ENCODE assay signal across 19 cellular contexts in the genomic region with DNA sequence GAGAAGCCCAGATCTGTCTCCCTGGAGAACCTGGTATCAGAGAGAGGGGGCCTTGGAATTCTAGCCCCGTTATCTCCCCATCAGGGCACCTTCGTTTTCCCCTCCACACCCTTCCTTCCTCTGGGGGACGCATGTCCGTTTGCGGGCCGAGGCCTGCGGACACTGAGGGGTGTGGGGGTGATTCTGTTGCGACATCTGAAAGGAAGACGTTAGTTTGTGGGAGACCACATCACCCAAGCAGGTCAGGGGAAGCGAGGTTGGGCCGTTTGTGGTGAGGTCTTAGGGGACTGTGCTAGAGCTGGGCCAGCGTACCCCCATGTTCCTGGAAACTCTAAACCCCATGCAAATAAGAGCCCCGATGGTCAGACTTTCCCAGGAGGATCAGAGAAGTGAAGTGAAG. TPM values are rescaled to one million over a fixed set of nuclear protein-coding genes. Genes with fewer than 3 reads are reported as not detected.
DNase-seq lines count a peak whose midpoint lies in the region; ATAC-seq, FAIRE-seq and TF ChIP-seq lines count a peak whose summit lies in the region.
"Had no signal": no experiment of that assay in that cellular context is flagged by ENCODE, and none has a peak within 500 bp of the region (broad histone marks: within the 10 kb centered on the region; RNA-seq: fewer than 3 reads in every experiment).

No MANE protein-coding gene starts in this region.

- TF ChIP-seq EP300 in HepG2 (IDR thresholded peaks at IDR 0.05; ENCODE audit: low read depth in 2 of 2, low read length in 2 of 2) (no peak), HepG2 (CRISPR knock-in tag; IDR thresholded peaks at IDR 0.05; ENCODE audit: borderline replicate concordance) (no peak)

- H3K4me3 Mint-ChIP-seq in CD8-positive, alpha-beta memory T cell: peak overlapping the region in 6 of 7 donors; percentile 23 to 80 (median 67)

- H3F3A ChIP-seq in PC-9 (ENCODE audit: insufficient read depth, low read depth): peaks cover 25% of the 10 kb centered on the region; the same call in 1 of the 2 replicates

- H2AFZ ChIP-seq in HepG2 (ENCODE audit: low read length): no peak overlapping the region
- H2AFZ ChIP-seq in PC-9: no peak overlapping the region

- TF ChIP-seq CTCF in HepG2 (CRISPR knock-in tag; IDR thresholded peaks at IDR 0.05): no peak
- no peak for TF ChIP-seq CTCF in PC-9 (conservative IDR thresholded peaks at IDR 0.05)
- TF ChIP-seq CTCF in lower leg skin (IDR thresholded peaks at IDR 0.05): no peak

- H3K9me3 ChIP-seq in CD8-positive, alpha-beta memory T cell (ENCODE audit: low read length): no peaks in the 10 kb centered on the region
- H3K9me3 ChIP-seq in HepG2 (ENCODE audit: low read length) (no peaks in the 10 kb centered on the region), PC-9 (ENCODE audit: insufficient read depth, low read depth) (no peaks in the 10 kb centered on the region)
- H3K9me3 ChIP-seq: heart right ventricle, left ventricle myocardium inferior had no signal

- H4K20me1 ChIP-seq in HepG2 (ENCODE audit: insufficient read depth, low read length): no peaks in the 10 kb centered on the region
- H4K20me1 ChIP-seq in PC-9 (ENCODE audit: insufficient read depth): no peaks in the 10 kb centered on the region

- TF ChIP-seq RAD21 in HepG2 (CRISPR knock-in tag; IDR thresholded peaks at IDR 0.05): no peak

- H3K27me3 ChIP-seq in CD8-positive, alpha-beta memory T cell (ENCODE audit: insufficient read depth, low read length, poor library complexity, severe bottlenecking): no peaks in the 10 kb centered on the region
- H3K27me3 ChIP-seq in HepG2 (ENCODE audit: control insufficient read depth in 1 of 2, insufficient read depth in 2 of 2, low read length in 2 of 2) (no peaks in the 10 kb centered on the region), PC-9 (ENCODE audit: insufficient read depth, low read depth) (no peaks in the 10 kb centered on the region)

- no peaks in the 10 kb centered on the region for H3K9me3 Mint-ChIP-seq in CD8-positive, alpha-beta memory T cell

- CTCF ChIA-PET in CD8-positive, alpha-beta memory T cell (lab: Charles Lee): interaction anchor here (0.9 to 1.5 kb wide), 2 partner anchors 11 to 29 kb away, joined by 3 to 5 read pairs; no protein-coding TSS in a partner anchor
- CTCF ChIA-PET in HepG2 (lab: Yijun Ruan, JAX; ENCODE audit: low intra/inter-chr PET ratio, low total read pairs): no interaction called here
- CTCF ChIA-PET in PC-9 (lab: Charles Lee): no interaction called here

- FAIRE-seq in HepG2 (lab: Jason Lieb, UNC): no peak
- FAIRE-seq: bronchial epithelial cell had no signal

- no TSS peak for BruUV-seq in HepG2 (replicated peaks; lab: Mats Ljungman, UMichigan)
- no TSS peak for BruUV-seq in PC-9 (replicated peaks; lab: Mats Ljungman, UMichigan)

- 41% methylated on average over 12 of the region's 13 CpGs for WGBS in HepG2 (ENCODE audit: low lambda C conversion rate)
- WGBS in lower leg skin, 2 donors: 73 to 85% methylated on average over 13 of the region's 13 CpGs

- H3K4me1 ChIP-seq in CD8-positive, alpha-beta memory T cell (ENCODE audit: insufficient read depth, low read length): peaks cover 21% of the 10 kb centered on the region
- H3K4me1 ChIP-seq in HepG2 (ENCODE audit: insufficient read depth, low read length) (peaks cover 24% of the 10 kb centered on the region), PC-9 (replicated peaks; ENCODE audit: insufficient read depth) (peaks cover 22% of the 10 kb centered on the region)
- H3K4me1 ChIP-seq: left ventricle myocardium inferior had no signal

- H3K27ac ChIP-seq in CD8-positive, alpha-beta memory T cell (ENCODE audit: low read depth, low read length): no peak overlapping the region
- no peak overlapping the region for H3K27ac ChIP-seq in HepG2 (ENCODE audit: extremely low read length, insufficient read depth, low read length)
- no peak overlapping the region for H3K27ac ChIP-seq in PC-9
- H3K27ac ChIP-seq: left ventricle myocardium inferior had no signal

- H3K79me2 ChIP-seq in HepG2 (ENCODE audit: insufficient read depth, low read length) (no peaks in the 10 kb centered on the region), PC-9 (ENCODE audit: low read depth) (no peaks in the 10 kb centered on the region)

- intact Hi-C loops in HepG2 (cut with micrococcal nuclease; ENCODE audit: unreplicated experiment) (no loop called here), PC-9 (cut with micrococcal nuclease; ENCODE audit: unreplicated experiment) (no loop called here), lower leg skin (cut with DNase I; ENCODE audit: low total_unique reads) (no loop called here)

- no peaks in the 10 kb centered on the region for H3K27me3 Mint-ChIP-seq in CD8-positive, alpha-beta memory T cell

- in situ Hi-C loops in HepG2 (cut with HindIII; ENCODE audit: extremely low pct_ligation_motif_present, low pct_unique_long_range_greater_than_20kb): no loop called here

- peak overlapping the region; percentile 52 to 96 (median 90) for H3K27ac Mint-ChIP-seq in CD8-positive, alpha-beta memory T cell

- H3K4me3 ChIP-seq in CD8-positive, alpha-beta memory T cell (ENCODE audit: low read length): no peak overlapping the region
- H3K4me3 ChIP-seq in HepG2 (replicated peaks in 1 of 3; ENCODE audit: insufficient read depth in 1 of 3, low read depth in 2 of 3, low read length in 3 of 3): no peak overlapping the region
- no peak overlapping the region for H3K4me3 ChIP-seq in PC-9
- H3K4me3 ChIP-seq in lower leg skin (ENCODE audit: low read depth, poor library complexity, severe bottlenecking): no peak overlapping the region
- H3K4me3 ChIP-seq: heart right ventricle, left ventricle myocardium inferior had no signal

- H3K36me3 ChIP-seq in CD8-positive, alpha-beta memory T cell (ENCODE audit: insufficient read depth, low read length): no peaks in the 10 kb centered on the region
- H3K36me3 ChIP-seq in HepG2 (replicated peaks in 1 of 2; ENCODE audit: control insufficient read depth in 1 of 2, insufficient read depth in 2 of 2, low read length in 2 of 2) (no peaks in the 10 kb centered on the region; a peak in 1 of 5 replicates), PC-9 (ENCODE audit: low read depth) (no peaks in the 10 kb centered on the region)
- H3K36me3 ChIP-seq: heart right ventricle, left ventricle myocardium inferior had no signal

- peaks cover 45 to 61% (median 57%) of the 10 kb centered on the region in 3 donors for H3K4me1 Mint-ChIP-seq in CD8-positive, alpha-beta memory T cell

- peak in 1 of 5 donors; percentile 9 for DNase-seq in CD8-positive, alpha-beta memory T cell
- peak; percentile 84 for DNase-seq in SKM-1 (lab: John Stamatoyannopoulos, UW; ENCODE audit: unreplicated experiment)
- DNase-seq in HepG2 (ENCODE audit: low spot score): no peak
- DNase-seq in PC-9: no peak
- no peak for DNase-seq in DMS79 treated with DMSO at 0.1 percent for 48 hours (lab: John Stamatoyannopoulos, UW)
- no peak for DNase-seq in lower leg skin (ENCODE audit: low spot score in 2 of 2)
- DNase-seq: activated CD4-positive, CD25-positive, alpha-beta regulatory T cell; Calu3; heart right ventricle; left ventricle myocardium inferior; NCI-H1105 treated with DMSO at 0.1 percent for 48 hours; NCI-H446 treated with DMSO at 0.1 percent for 48 hours; SHP77; substantia nigra had no signal

- ATAC-seq in GM21515 (IDR thresholded peaks at IDR 0.05; ENCODE audit: unreplicated experiment) (peak; percentile 33), HepG2 (no peak), HG02623 (IDR thresholded peaks at IDR 0.05; ENCODE audit: unreplicated experiment) (no peak)
- ATAC-seq: heart right ventricle, sciatic nerve had no signal

- peaks cover 3 to 5% (median 4%) of the 10 kb centered on the region in 3 donors for H3K36me3 Mint-ChIP-seq in CD8-positive, alpha-beta memory T cell

- 0 out of 2 replicates have a peak overlapping the region, but pooled peaks have one; percentile 3 for H3K4me2 ChIP-seq in HepG2 (ENCODE audit: low read depth, low read length)
- no peak overlapping the region for H3K4me2 ChIP-seq in PC-9

- H3K9me2 ChIP-seq in PC-9 (ENCODE audit: insufficient read depth): no peaks in the 10 kb centered on the region

- POLR2A ChIA-PET in CD8-positive, alpha-beta memory T cell (lab: Charles Lee): no interaction called here
- POLR2A ChIA-PET in HepG2 (lab: Yijun Ruan, JAX) (interaction anchor here (0.6 kb wide), 1 partner anchor 50 kb away, joined by 3 read pairs; no protein-coding TSS in a partner anchor), PC-9 (lab: Charles Lee; ENCODE audit: unreplicated experiment) (interaction anchor here (0.6 kb wide), 1 partner anchor 11 kb away, joined by 3 read pairs; no protein-coding TSS in a partner anchor)

- no peak overlapping the region for H3K9ac ChIP-seq in HepG2 (ENCODE audit: insufficient read depth, low read depth, low read length)

- no peak for TF ChIP-seq POLR2A in HepG2 (IDR thresholded peaks at IDR 0.05; ENCODE audit: insufficient read depth in 1 of 2, low read depth in 2 of 2, low read length in 2 of 2)
- no peak for TF ChIP-seq POLR2A in lower leg skin (IDR thresholded peaks at IDR 0.05)

RNA-seq across cellular contexts. Expression of gene HSH2D, which starts 3.7 kb away (rescaled TPM):
- 1 to 10 TPM; 8.6 to 9.3 TPM for total RNA-seq in CD8-positive, alpha-beta memory T cell
- polyA plus RNA-seq in CD8-positive, alpha-beta memory T cell: 12.8 TPM
- total RNA-seq in HepG2 (2016; rRNA removed; fragmentation: Illumina TruSeq; extraction: Trizol): 0.53 and 0.69 TPM in 2 replicates
- total RNA-seq in HepG2 (2016; cell fraction: cytosol; rRNA removed; fragmentation: Illumina TruSeq; extraction: Trizol; ENCODE audit: low read depth): 0.20 and 0.71 TPM in 2 replicates
- 0.68 and 0.91 TPM in 2 replicates for total RNA-seq in HepG2 (2016; cell fraction: insoluble cytoplasmic fraction; rRNA removed; fragmentation: Illumina TruSeq; extraction: Trizol)
- 0.45 and 0.53 TPM in 2 replicates for total RNA-seq in HepG2 (2016; cell fraction: membrane; rRNA removed; fragmentation: Illumina TruSeq; extraction: Trizol)
- 0.75 and 1.1 TPM in 2 replicates for total RNA-seq in HepG2 (2016; cell fraction: nucleus; rRNA removed; fragmentation: Illumina TruSeq; extraction: Trizol)
- polyA plus RNA-seq in HepG2 (2011; rRNA removed): 3.2 and 6.3 TPM in 2 replicates
- 2.3 and 3.1 TPM in 2 replicates for polyA plus RNA-seq in HepG2 (2011; cell fraction: cytosol; rRNA removed)
- polyA plus RNA-seq in HepG2 (2011; cell fraction: nucleus; rRNA removed): 7.6 and 12.6 TPM in 2 replicates
- 3.5 and 3.7 TPM in 2 replicates for polyA plus RNA-seq in HepG2 (2012)
- 0.08 and 0.27 TPM in 2 replicates for polyA plus RNA-seq in HepG2 (2016; cell fraction: cytosol; fragmentation: Illumina TruSeq; extraction: Trizol; ENCODE audit: low read depth)
- 0.67 and 0.85 TPM in 2 replicates for polyA plus RNA-seq in HepG2 (2016; cell fraction: insoluble cytoplasmic fraction; fragmentation: Illumina TruSeq; extraction: Trizol; ENCODE audit: low read depth)
- polyA plus RNA-seq in HepG2 (2016; cell fraction: membrane; fragmentation: Illumina TruSeq; extraction: Trizol; ENCODE audit: low read depth): 0.26 and 0.30 TPM in 2 replicates
- 1.6 and 2.8 TPM in 2 replicates for polyA plus RNA-seq in HepG2 (2016; cell fraction: nucleus; fragmentation: Illumina TruSeq; extraction: Trizol; ENCODE audit: insufficient read depth, low read depth)
- 1.1 and 1.3 TPM in 2 replicates for polyA minus RNA-seq in HepG2 (2011; rRNA and poly(A)+ RNA removed; ENCODE audit: low replicate concordance)
- 0.70 and 1.5 TPM in 2 replicates for polyA minus RNA-seq in HepG2 (2011; cell fraction: cytosol; rRNA and poly(A)+ RNA removed)
- polyA minus RNA-seq in HepG2 (2011; cell fraction: nucleus; rRNA and poly(A)+ RNA removed): 2.4 and 4.8 TPM in 2 replicates
- total RNA-seq in PC-9 (2021): 10.9 and 13.7 TPM in 2 replicates
- total RNA-seq in lower leg skin: under 1 TPM in 1 of 4 donors, not detected in 3; 0.45 TPM
- polyA plus RNA-seq: neural cell had no signal

RNA-seq across cellular contexts. Expression of gene RAB8A, which starts 28.1 kb away (rescaled TPM):
- 100 to 1,000 TPM; 268 to 298 TPM for total RNA-seq in CD8-positive, alpha-beta memory T cell
- 86.3 TPM for polyA plus RNA-seq in CD8-positive, alpha-beta memory T cell
- total RNA-seq in HepG2 (2016; rRNA removed; fragmentation: Illumina TruSeq; extraction: Trizol) (44.8 and 45.0 TPM in 2 replicates), PC-9 (2021) (87.9 and 104 TPM in 2 replicates), lower leg skin (10 to 100 TPM; 43.3 to 58.2 (median 50.8) TPM)
- total RNA-seq in HepG2 (2016; cell fraction: cytosol; rRNA removed; fragmentation: Illumina TruSeq; extraction: Trizol; ENCODE audit: low read depth): 12.2 and 13.0 TPM in 2 replicates
- total RNA-seq in HepG2 (2016; cell fraction: insoluble cytoplasmic fraction; rRNA removed; fragmentation: Illumina TruSeq; extraction: Trizol): 42.2 and 46.8 TPM in 2 replicates
- 26.3 and 29.3 TPM in 2 replicates for total RNA-seq in HepG2 (2016; cell fraction: membrane; rRNA removed; fragmentation: Illumina TruSeq; extraction: Trizol)
- total RNA-seq in HepG2 (2016; cell fraction: nucleus; rRNA removed; fragmentation: Illumina TruSeq; extraction: Trizol): 27.3 and 27.8 TPM in 2 replicates
- polyA plus RNA-seq in HepG2 (2011; rRNA removed): 36.7 and 37.0 TPM in 2 replicates
- polyA plus RNA-seq in HepG2 (2011; cell fraction: cytosol; rRNA removed): 37.0 and 45.8 TPM in 2 replicates
- polyA plus RNA-seq in HepG2 (2011; cell fraction: nucleus; rRNA removed): 18.8 and 19.5 TPM in 2 replicates
- 25.7 and 50.6 TPM in 2 replicates for polyA plus RNA-seq in HepG2 (2012)
- polyA plus RNA-seq in HepG2 (2016; cell fraction: cytosol; fragmentation: Illumina TruSeq; extraction: Trizol; ENCODE audit: low read depth): 9.1 and 10.9 TPM in 2 replicates
- 58.6 and 65.5 TPM in 2 replicates for polyA plus RNA-seq in HepG2 (2016; cell fraction: insoluble cytoplasmic fraction; fragmentation: Illumina TruSeq; extraction: Trizol; ENCODE audit: low read depth)
- polyA plus RNA-seq in HepG2 (2016; cell fraction: membrane; fragmentation: Illumina TruSeq; extraction: Trizol; ENCODE audit: low read depth): 18.8 and 20.6 TPM in 2 replicates
- 51.5 and 63.5 TPM in 2 replicates for polyA plus RNA-seq in HepG2 (2016; cell fraction: nucleus; fragmentation: Illumina TruSeq; extraction: Trizol; ENCODE audit: insufficient read depth, low read depth)
- 59.4 and 156 TPM in 2 replicates for polyA minus RNA-seq in HepG2 (2011; rRNA and poly(A)+ RNA removed; ENCODE audit: low replicate concordance)
- polyA minus RNA-seq in HepG2 (2011; cell fraction: cytosol; rRNA and poly(A)+ RNA removed): 50.6 TPM in 2 replicates
- polyA minus RNA-seq in HepG2 (2011; cell fraction: nucleus; rRNA and poly(A)+ RNA removed): 60.1 and 69.0 TPM in 2 replicates

RNA-seq across cellular contexts. Expression of gene CIB3, which starts 33.6 kb away (rescaled TPM):
- not detected for total RNA-seq in CD8-positive, alpha-beta memory T cell
- not detected for polyA plus RNA-seq in CD8-positive, alpha-beta memory T cell
- total RNA-seq in HepG2 (2016; rRNA removed; fragmentation: Illumina TruSeq; extraction: Trizol) (not detected in 2 replicates), PC-9 (2021) (not detected in 2 replicates), lower leg skin (not detected)
- total RNA-seq in HepG2 (2016; cell fraction: cytosol; rRNA removed; fragmentation: Illumina TruSeq; extraction: Trizol; ENCODE audit: low read depth): not detected in 2 replicates
- total RNA-seq in HepG2 (2016; cell fraction: insoluble cytoplasmic fraction; rRNA removed; fragmentation: Illumina TruSeq; extraction: Trizol): not detected in 2 replicates
- not detected in 2 replicates for total RNA-seq in HepG2 (2016; cell fraction: membrane; rRNA removed; fragmentation: Illumina TruSeq; extraction: Trizol)
- total RNA-seq in HepG2 (2016; cell fraction: nucleus; rRNA removed; fragmentation: Illumina TruSeq; extraction: Trizol): not detected in 2 replicates
- not detected in 2 replicates for polyA plus RNA-seq in HepG2 (2011; rRNA removed)
- polyA plus RNA-seq in HepG2 (2011; cell fraction: cytosol; rRNA removed): not detected in 2 replicates
- not detected in 2 replicates for polyA plus RNA-seq in HepG2 (2011; cell fraction: nucleus; rRNA removed)
- not detected in 2 replicates for polyA plus RNA-seq in HepG2 (2012)
- not detected in 2 replicates for polyA plus RNA-seq in HepG2 (2016; cell fraction: cytosol; fragmentation: Illumina TruSeq; extraction: Trizol; ENCODE audit: low read depth)
- polyA plus RNA-seq in HepG2 (2016; cell fraction: insoluble cytoplasmic fraction; fragmentation: Illumina TruSeq; extraction: Trizol; ENCODE audit: low read depth): not detected in 2 replicates
- not detected in 2 replicates for polyA plus RNA-seq in HepG2 (2016; cell fraction: membrane; fragmentation: Illumina TruSeq; extraction: Trizol; ENCODE audit: low read depth)
- polyA plus RNA-seq in HepG2 (2016; cell fraction: nucleus; fragmentation: Illumina TruSeq; extraction: Trizol; ENCODE audit: insufficient read depth, low read depth): not detected in 2 replicates
- polyA minus RNA-seq in HepG2 (2011; rRNA and poly(A)+ RNA removed; ENCODE audit: low replicate concordance): not detected in 2 replicates
- not detected in 2 replicates for polyA minus RNA-seq in HepG2 (2011; cell fraction: cytosol; rRNA and poly(A)+ RNA removed)
- polyA minus RNA-seq in HepG2 (2011; cell fraction: nucleus; rRNA and poly(A)+ RNA removed): not detected in 2 replicates
- total RNA-seq: bronchial epithelial cell, Calu3, heart right ventricle, left ventricle myocardium inferior, sciatic nerve had no signal
- polyA plus RNA-seq: heart right ventricle, neural cell had no signal

RNA-seq across cellular contexts. Expression of gene FAM32A, which starts 45.5 kb away (rescaled TPM):
- 10 to 100 TPM; 62.4 to 68.3 TPM for total RNA-seq in CD8-positive, alpha-beta memory T cell
- polyA plus RNA-seq in CD8-positive, alpha-beta memory T cell: 127 TPM
- total RNA-seq in HepG2 (2016; rRNA removed; fragmentation: Illumina TruSeq; extraction: Trizol) (86.2 and 107 TPM in 2 replicates), PC-9 (2021) (44.3 and 66.5 TPM in 2 replicates), lower leg skin (100 to 1,000 TPM in 3 of 4 donors, 10 to 100 TPM in 1; 95.3 to 114 (median 105) TPM)
- total RNA-seq in HepG2 (2016; cell fraction: cytosol; rRNA removed; fragmentation: Illumina TruSeq; extraction: Trizol; ENCODE audit: low read depth): 16.1 and 18.7 TPM in 2 replicates
- total RNA-seq in HepG2 (2016; cell fraction: insoluble cytoplasmic fraction; rRNA removed; fragmentation: Illumina TruSeq; extraction: Trizol): 88.4 and 109 TPM in 2 replicates
- total RNA-seq in HepG2 (2016; cell fraction: membrane; rRNA removed; fragmentation: Illumina TruSeq; extraction: Trizol): 47.2 and 50.8 TPM in 2 replicates
- 31.5 and 32.7 TPM in 2 replicates for total RNA-seq in HepG2 (2016; cell fraction: nucleus; rRNA removed; fragmentation: Illumina TruSeq; extraction: Trizol)
- polyA plus RNA-seq in HepG2 (2011; rRNA removed): 83.5 and 85.8 TPM in 2 replicates
- 84.4 and 94.8 TPM in 2 replicates for polyA plus RNA-seq in HepG2 (2011; cell fraction: cytosol; rRNA removed)
- 43.4 and 53.9 TPM in 2 replicates for polyA plus RNA-seq in HepG2 (2011; cell fraction: nucleus; rRNA removed)
- 47.0 and 48.3 TPM in 2 replicates for polyA plus RNA-seq in HepG2 (2012)
- 15.1 and 15.9 TPM in 2 replicates for polyA plus RNA-seq in HepG2 (2016; cell fraction: cytosol; fragmentation: Illumina TruSeq; extraction: Trizol; ENCODE audit: low read depth)
- polyA plus RNA-seq in HepG2 (2016; cell fraction: insoluble cytoplasmic fraction; fragmentation: Illumina TruSeq; extraction: Trizol; ENCODE audit: low read depth): 111 and 120 TPM in 2 replicates
- polyA plus RNA-seq in HepG2 (2016; cell fraction: membrane; fragmentation: Illumina TruSeq; extraction: Trizol; ENCODE audit: low read depth): 34.1 and 36.4 TPM in 2 replicates
- 59.1 and 59.3 TPM in 2 replicates for polyA plus RNA-seq in HepG2 (2016; cell fraction: nucleus; fragmentation: Illumina TruSeq; extraction: Trizol; ENCODE audit: insufficient read depth, low read depth)
- polyA minus RNA-seq in HepG2 (2011; rRNA and poly(A)+ RNA removed; ENCODE audit: low replicate concordance): 30.0 and 76.8 TPM in 2 replicates
- 16.9 and 20.0 TPM in 2 replicates for polyA minus RNA-seq in HepG2 (2011; cell fraction: cytosol; rRNA and poly(A)+ RNA removed)
- 9.8 and 10.2 TPM in 2 replicates for polyA minus RNA-seq in HepG2 (2011; cell fraction: nucleus; rRNA and poly(A)+ RNA removed)

RNA-seq across cellular contexts. Expression of gene AP1M1, which starts 58.0 kb away (rescaled TPM):
- 100 to 1,000 TPM; 113 to 120 TPM for total RNA-seq in CD8-positive, alpha-beta memory T cell
- 145 TPM for polyA plus RNA-seq in CD8-positive, alpha-beta memory T cell
- total RNA-seq in HepG2 (2016; rRNA removed; fragmentation: Illumina TruSeq; extraction: Trizol): 43.6 and 46.1 TPM in 2 replicates
- 20.4 and 22.9 TPM in 2 replicates for total RNA-seq in HepG2 (2016; cell fraction: cytosol; rRNA removed; fragmentation: Illumina TruSeq; extraction: Trizol; ENCODE audit: low read depth)
- 36.0 and 47.3 TPM in 2 replicates for total RNA-seq in HepG2 (2016; cell fraction: insoluble cytoplasmic fraction; rRNA removed; fragmentation: Illumina TruSeq; extraction: Trizol)
- total RNA-seq in HepG2 (2016; cell fraction: membrane; rRNA removed; fragmentation: Illumina TruSeq; extraction: Trizol): 32.8 and 39.0 TPM in 2 replicates
- 27.4 and 32.2 TPM in 2 replicates for total RNA-seq in HepG2 (2016; cell fraction: nucleus; rRNA removed; fragmentation: Illumina TruSeq; extraction: Trizol)
- polyA plus RNA-seq in HepG2 (2011; rRNA removed): 34.4 and 38.8 TPM in 2 replicates
- 36.4 and 38.2 TPM in 2 replicates for polyA plus RNA-seq in HepG2 (2011; cell fraction: cytosol; rRNA removed)
- 46.2 and 50.3 TPM in 2 replicates for polyA plus RNA-seq in HepG2 (2011; cell fraction: nucleus; rRNA removed)
- 32.0 and 35.2 TPM in 2 replicates for polyA plus RNA-seq in HepG2 (2012)
- polyA plus RNA-seq in HepG2 (2016; cell fraction: cytosol; fragmentation: Illumina TruSeq; extraction: Trizol; ENCODE audit: low read depth): 20.3 and 21.8 TPM in 2 replicates
- polyA plus RNA-seq in HepG2 (2016; cell fraction: insoluble cytoplasmic fraction; fragmentation: Illumina TruSeq; extraction: Trizol; ENCODE audit: low read depth): 46.9 and 60.8 TPM in 2 replicates
- polyA plus RNA-seq in HepG2 (2016; cell fraction: membrane; fragmentation: Illumina TruSeq; extraction: Trizol; ENCODE audit: low read depth): 31.7 and 32.5 TPM in 2 replicates
- polyA plus RNA-seq in HepG2 (2016; cell fraction: nucleus; fragmentation: Illumina TruSeq; extraction: Trizol; ENCODE audit: insufficient read depth, low read depth): 54.4 and 56.8 TPM in 2 replicates
- 46.7 and 67.4 TPM in 2 replicates for polyA minus RNA-seq in HepG2 (2011; rRNA and poly(A)+ RNA removed; ENCODE audit: low replicate concordance)
- 39.7 and 43.0 TPM in 2 replicates for polyA minus RNA-seq in HepG2 (2011; cell fraction: cytosol; rRNA and poly(A)+ RNA removed)
- polyA minus RNA-seq in HepG2 (2011; cell fraction: nucleus; rRNA and poly(A)+ RNA removed): 20.2 and 35.7 TPM in 2 replicates
- total RNA-seq in PC-9 (2021): 27.5 and 52.8 TPM in 2 replicates
- total RNA-seq in lower leg skin: 10 to 100 TPM; 47.2 to 66.9 (median 48.6) TPM
